11 cellular contexts compared by ENCODE assay signal in the genomic region with DNA sequence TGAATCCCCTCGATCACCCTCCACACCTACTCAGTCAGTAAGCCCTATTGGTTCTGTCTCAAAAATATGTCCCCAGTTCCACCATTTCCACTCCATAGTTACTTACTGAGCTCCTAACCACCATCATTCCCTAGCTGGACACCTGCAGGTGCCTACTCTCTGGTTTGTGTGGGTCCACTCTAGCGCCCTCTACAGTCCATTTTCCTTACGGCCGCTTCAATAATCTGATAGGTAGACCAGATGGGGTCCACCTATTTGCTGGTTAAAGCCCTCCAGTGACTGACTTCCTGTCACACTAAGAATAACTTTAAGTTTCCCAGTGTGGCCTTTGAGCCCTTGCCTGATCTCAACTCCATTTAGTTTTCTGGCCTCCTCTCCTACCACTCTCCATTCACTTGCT. TPM values are rescaled to one million over a fixed set of nuclear protein-coding genes. Genes with fewer than 3 reads are reported as not detected.
DNase-seq lines count a peak whose midpoint lies in the region; ATAC-seq and TF ChIP-seq lines count a peak whose summit lies in the region.
"Had no signal": no experiment of that assay in that cellular context is flagged by ENCODE, and none has a peak within 500 bp of the region (broad histone marks: within the 10 kb centered on the region; RNA-seq: fewer than 3 reads in every experiment).

No MANE protein-coding gene starts in this region.

- H3K27me3 Mint-ChIP-seq in chondrocyte (ENCODE audit: low read depth) = no peaks in the 10 kb centered on the region
- H3K27me3 Mint-ChIP-seq in stimulated activated naive B cell treated with anti-CD40 and anti-IgM and Interleukin-4, amounts not matched to agents 10 μg/mL and 1 μg/mL and 100 μg/mL, for 72 hours = peaks cover 29 to 54% of the 10 kb centered on the region in 2 donors

- ATAC-seq in GM18498 (IDR thresholded peaks at IDR 0.05; ENCODE audit: unreplicated experiment) = no peak
- ATAC-seq in stimulated activated naive B cell treated with anti-CD40 and anti-IgM and Interleukin-4, amounts not matched to agents 10 μg/mL and 1 μg/mL and 100 μg/mL, for 72 hours (replicated peaks) = no peak
- no peak for ATAC-seq in HG02571 (IDR thresholded peaks at IDR 0.05; ENCODE audit: unreplicated experiment)

- H3K36me3 Mint-ChIP-seq in chondrocyte (ENCODE audit: low read depth) = peaks cover 7% of the 10 kb centered on the region
- H3K36me3 Mint-ChIP-seq in stimulated activated naive B cell treated with anti-CD40 and anti-IgM and Interleukin-4, amounts not matched to agents 10 μg/mL and 1 μg/mL and 100 μg/mL, for 72 hours = no peaks in the 10 kb centered on the region
- H3K36me3 Mint-ChIP-seq: activated naive CD4-positive, alpha-beta T cell treated with anti-CD3 and anti-CD28 coated beads, Interleukin-2, amount 50 U/mL, for 24 hours had no signal

- peaks cover 59% of the 10 kb centered on the region for H3K4me1 Mint-ChIP-seq in chondrocyte (ENCODE audit: low read depth)
- peaks cover 0 to under 1% of the 10 kb centered on the region in 2 donors for H3K4me1 Mint-ChIP-seq in stimulated activated naive B cell treated with anti-CD40 and anti-IgM and Interleukin-4, amounts not matched to agents 10 μg/mL and 1 μg/mL and 100 μg/mL, for 72 hours

- peak overlapping the region; percentile 49 for H3K27ac Mint-ChIP-seq in chondrocyte (ENCODE audit: unreplicated experiment)
- no peak overlapping the region for H3K27ac Mint-ChIP-seq in stimulated activated naive B cell treated with anti-CD40 and anti-IgM and Interleukin-4, amounts not matched to agents 10 μg/mL and 1 μg/mL and 100 μg/mL, for 72 hours
- H3K27ac Mint-ChIP-seq: activated naive CD4-positive, alpha-beta T cell treated with anti-CD3 and anti-CD28 coated beads, Interleukin-2, amount 50 U/mL, for 24 hours; T-helper 1 cell treated with Interleukin-12 subunit alpha and Interleukin-12 subunit beta and Interleukin-4 antibody, amounts not matched to agents 30 μg/mL and 1 μg/mL, for 36 hours had no signal

- H3K4me3 Mint-ChIP-seq in chondrocyte (ENCODE audit: unreplicated experiment) = no peak overlapping the region
- no peak overlapping the region for H3K4me3 Mint-ChIP-seq in stimulated activated naive B cell treated with anti-CD40 and anti-IgM and Interleukin-4, amounts not matched to agents 10 μg/mL and 1 μg/mL and 100 μg/mL, for 72 hours
- H3K4me3 Mint-ChIP-seq: activated naive CD4-positive, alpha-beta T cell treated with anti-CD3 and anti-CD28 coated beads, Interleukin-2, amount 50 U/mL, for 24 hours; T-helper 1 cell treated with Interleukin-12 subunit alpha and Interleukin-12 subunit beta and Interleukin-4 antibody, amounts not matched to agents 30 μg/mL and 1 μg/mL, for 36 hours had no signal

- TF ChIP-seq CTCF in LNCAP (IDR thresholded peaks at IDR 0.05) (peak; percentile 29; the same call in 1 of the 2 replicates), chondrocyte (IDR thresholded peaks at IDR 0.05) (peak; percentile 63)

- DNase-seq in DMS 273 (lab: John Stamatoyannopoulos, UW; ENCODE audit: unreplicated experiment) (peak; percentile 20), DMS 273 treated with DMSO at 0.1 percent for 48 hours (lab: John Stamatoyannopoulos, UW) (no peak), chondrocyte (ENCODE audit: low spot score) (no peak), pons (ENCODE audit: low spot score) (peak; percentile 47)
- DNase-seq in stimulated activated naive B cell treated with anti-CD40 and anti-IgM and Interleukin-4, amounts not matched to agents 10 μg/mL and 1 μg/mL and 100 μg/mL, for 72 hours = no peak
- DNase-seq: NCI-H1105 had no signal

- no peaks in the 10 kb centered on the region for H3K9me3 Mint-ChIP-seq in chondrocyte (ENCODE audit: low read depth)
- no peaks in the 10 kb centered on the region for H3K9me3 Mint-ChIP-seq in stimulated activated naive B cell treated with anti-CD40 and anti-IgM and Interleukin-4, amounts not matched to agents 10 μg/mL and 1 μg/mL and 100 μg/mL, for 72 hours
- H3K9me3 Mint-ChIP-seq: activated naive CD4-positive, alpha-beta T cell treated with anti-CD3 and anti-CD28 coated beads, Interleukin-2, amount 50 U/mL, for 24 hours; T-helper 1 cell treated with Interleukin-12 subunit alpha and Interleukin-12 subunit beta and Interleukin-4 antibody, amounts not matched to agents 30 μg/mL and 1 μg/mL, for 36 hours had no signal

RNA-seq across cellular contexts. Expression of a gene that starts 5.0 kb away (rescaled TPM):
- 93.0 to 140 TPM (median 99.3 TPM) in 3 replicates for total RNA-seq in chondrocyte

RNA-seq across cellular contexts. Expression of a gene that starts 44.6 kb away (rescaled TPM):
- total RNA-seq in chondrocyte = 14.8 to 27.5 TPM (median 16.5 TPM) in 3 replicates

Comparison
In these comparisons a context has a peak if more than half of its experiments do, and no peak if none do; other contexts are left out.
1. DNase-seq: peak in DMS 273 (single experiment) and pons (single experiment); none in DMS 273 treated with DMSO at 0.1 percent for 48 hours (single experiment), chondrocyte (single experiment) and stimulated activated naive B cell treated with anti-CD40 and anti-IgM and Interleukin-4, amounts not matched to agents 10 μg/mL and 1 μg/mL and 100 μg/mL, for 72 hours (single experiment).